8 cellular contexts compared by ENCODE assay signal in the genomic region with DNA sequence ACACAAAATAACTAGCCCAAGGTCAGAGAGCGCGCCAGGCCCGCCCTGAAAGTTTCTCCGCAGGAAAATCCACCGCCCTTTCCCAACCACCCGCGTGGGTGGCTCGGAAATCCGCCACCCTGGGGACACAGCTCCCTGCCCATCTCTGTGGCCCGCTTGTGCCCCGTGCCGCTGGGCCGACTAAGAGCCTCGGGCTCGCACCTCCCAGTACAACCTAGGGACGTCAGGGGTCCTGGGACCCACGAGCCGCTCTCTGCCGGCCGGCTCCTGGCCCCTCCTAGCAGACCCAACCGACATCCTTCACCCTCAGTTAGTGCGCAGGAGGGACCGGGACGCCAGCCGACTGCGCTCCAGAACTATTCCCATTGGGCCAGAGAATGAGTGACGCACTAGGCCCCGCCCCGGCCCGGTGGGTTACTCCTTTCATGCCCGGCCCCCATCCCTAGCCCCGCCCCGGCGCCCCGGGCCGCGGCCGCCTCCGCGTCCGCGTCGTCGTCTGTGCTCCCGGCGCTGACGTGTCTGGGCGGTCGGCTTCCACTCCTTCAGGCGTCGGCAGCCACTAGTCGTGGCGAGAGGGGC. TPM values are rescaled to one million over a fixed set of nuclear protein-coding genes. Genes with fewer than 3 reads are reported as not detected.
A peak's percentile ranks its signal among the peaks of the same experiment; 100 is the strongest.
DNase-seq lines count a peak whose midpoint lies in the region; ATAC-seq and TF ChIP-seq lines count a peak whose summit lies in the region.

No MANE protein-coding gene starts in this region.

- DNase-seq in CD1c-positive myeloid dendritic cell (ENCODE audit: extremely low spot score) (peak; percentile 99), NCI-H748 treated with DMSO at 0.1 percent for 48 hours (lab: John Stamatoyannopoulos, UW) (peak; percentile 93), dermis blood vessel endothelial cell (peak; percentile 98), right lobe of liver (peak; percentile 99 to 100 (median 99))
- peak; percentile 98 for DNase-seq in activated CD4-positive, alpha-beta T cell treated with anti-CD3 and anti-CD28 coated beads, Interleukin-2, amount 50 U/mL, for 4 hours
- peak; percentile 98 for DNase-seq in stimulated activated CD4-positive, alpha-beta T cell treated with anti-CD3 and anti-CD28 coated beads, Interleukin-4, amount 100 ng/mL, for 24 hours

- no peak for TF ChIP-seq POLR2A in right lobe of liver (IDR thresholded peaks at IDR 0.05)

- peak overlapping the region; percentile 85 to 89 (median 88) for H3K4me3 ChIP-seq in right lobe of liver

- peaks cover 0 to under 1% (median 0%) of the 10 kb centered on the region in 4 donors for H3K36me3 ChIP-seq in right lobe of liver

- WGBS in right lobe of liver (ENCODE audit: insufficient coverage, low coverage, low lambda C conversion rate, missing lambda C conversion rate) = 0% methylated on average over 2 of the region's 53 CpGs

- TF ChIP-seq CTCF in right lobe of liver (IDR thresholded peaks at IDR 0.05) = no peak

- peak overlapping the region; percentile 84 to 97 (median 94) for H3K27ac ChIP-seq in right lobe of liver

- no peaks in the 10 kb centered on the region for H3K27me3 ChIP-seq in right lobe of liver

- intact Hi-C loops in right lobe of liver (cut with DNase I) = no loop called here

- no peaks in the 10 kb centered on the region for H3K9me3 ChIP-seq in right lobe of liver

- ATAC-seq in GM19397 (IDR thresholded peaks at IDR 0.05; ENCODE audit: unreplicated experiment) (peak; percentile 92), HG03565 (IDR thresholded peaks at IDR 0.05; ENCODE audit: unreplicated experiment) (peak; percentile 86), right lobe of liver (peak; percentile 90 to 96 (median 91))

- peaks cover 0 to 33% (median 14%) of the 10 kb centered on the region in 4 donors for H3K4me1 ChIP-seq in right lobe of liver

RNA-seq across cellular contexts. Expression of gene UAP1, which starts 0.4 kb away (rescaled TPM):
- total RNA-seq in dermis blood vessel endothelial cell = 66.2 and 72.1 TPM in 2 replicates
- 100 to 1,000 TPM in 1 of 6 experiments, 10 to 100 TPM in 5; 41.9 to 108 (median 51.1) TPM for total RNA-seq in right lobe of liver

Comparison
In these comparisons a context has a peak if more than half of its experiments do, and no peak if none do; other contexts are left out.
1. Peak in every context shown above with its lines: DNase-seq, ATAC-seq, H3K4me3 ChIP-seq and H3K27ac ChIP-seq.